Comparison of ENCODE assay signal across 8 cellular contexts in genomic region chr2:118046628-118047210, GRCh38.
DNase-seq lines count a peak whose midpoint lies in the region; ATAC-seq lines count a peak whose summit lies in the region.

No MANE protein-coding gene starts in this region.

- no peaks in the 10 kb centered on the region for H3K9me3 Mint-ChIP-seq in memory B cell
- no peaks in the 10 kb centered on the region for H3K9me3 Mint-ChIP-seq in activated naive CD4-positive, alpha-beta T cell treated with anti-CD3 and anti-CD28 coated beads, Interleukin-2, amount 10 ng/mL, durations not matched to agents 7 days and 5 days

- CTCF ChIA-PET in activated naive CD4-positive, alpha-beta T cell treated with anti-CD3 and anti-CD28 coated beads, Interleukin-2, amount 10 ng/mL, durations not matched to agents 7 days and 5 days (lab: Charles Lee): interaction anchor here (0.8 to 2.5 kb wide), 30 partner anchors 8 to 834 kb away, joined by 3 to 14 read pairs (median 4); no protein-coding TSS in a partner anchor

- peaks cover 9% of the 10 kb centered on the region for H3K27me3 Mint-ChIP-seq in memory B cell
- peaks cover 34% of the 10 kb centered on the region for H3K27me3 Mint-ChIP-seq in activated naive CD4-positive, alpha-beta T cell treated with anti-CD3 and anti-CD28 coated beads, Interleukin-2, amount 10 ng/mL, durations not matched to agents 7 days and 5 days

- DNase-seq in AG20443 (ENCODE audit: low spot score): peak; percentile 43
- DNase-seq in GM19240 (ENCODE audit: insufficient read length, low spot score): peak; percentile 14
- peak; percentile 21 for DNase-seq in NCI-H345 treated with DMSO at 0.1 percent for 48 hours (lab: John Stamatoyannopoulos, UW; ENCODE audit: unreplicated experiment)
- DNase-seq in central memory CD4-positive, alpha-beta T cell: peak; percentile 19
- DNase-seq in memory B cell (ENCODE audit: low spot score in 2 of 2): peak in 1 of 2 donors; percentile 32
- DNase-seq in activated naive CD4-positive, alpha-beta T cell treated with anti-CD3 and anti-CD28 coated beads, Interleukin-2, amount 10 ng/mL, durations not matched to agents 7 days and 5 days: no peak
- no peak for DNase-seq in stimulated activated CD4-positive, alpha-beta T cell treated with anti-CD3 and anti-CD28 coated beads, Interleukin-2, amount 100 ng/mL, for 24 hours

- H3K4me1 Mint-ChIP-seq in memory B cell: peaks cover 10% of the 10 kb centered on the region
- no peaks in the 10 kb centered on the region for H3K4me1 Mint-ChIP-seq in activated naive CD4-positive, alpha-beta T cell treated with anti-CD3 and anti-CD28 coated beads, Interleukin-2, amount 10 ng/mL, durations not matched to agents 7 days and 5 days

- no peak overlapping the region for H3K4me3 Mint-ChIP-seq in memory B cell
- no peak overlapping the region for H3K4me3 Mint-ChIP-seq in activated naive CD4-positive, alpha-beta T cell treated with anti-CD3 and anti-CD28 coated beads, Interleukin-2, amount 10 ng/mL, durations not matched to agents 7 days and 5 days

- no peak overlapping the region for H3K27ac Mint-ChIP-seq in memory B cell
- H3K27ac Mint-ChIP-seq in activated naive CD4-positive, alpha-beta T cell treated with anti-CD3 and anti-CD28 coated beads, Interleukin-2, amount 10 ng/mL, durations not matched to agents 7 days and 5 days: no peak overlapping the region

- no peaks in the 10 kb centered on the region for H3K36me3 Mint-ChIP-seq in memory B cell
- H3K36me3 Mint-ChIP-seq in activated naive CD4-positive, alpha-beta T cell treated with anti-CD3 and anti-CD28 coated beads, Interleukin-2, amount 10 ng/mL, durations not matched to agents 7 days and 5 days: no peaks in the 10 kb centered on the region

- ATAC-seq in memory B cell (ENCODE audit: low read depth) (peak; percentile 42), HG02973 (IDR thresholded peaks at IDR 0.05; ENCODE audit: unreplicated experiment) (no peak)

Comparison
In these comparisons a context has a peak if more than half of its experiments do, and no peak if none do; other contexts are left out.
1. DNase-seq: peak in AG20443 (single experiment), GM19240 (single experiment), NCI-H345 treated with DMSO at 0.1 percent for 48 hours (single experiment) and central memory CD4-positive, alpha-beta T cell (single experiment); none in activated naive CD4-positive, alpha-beta T cell treated with anti-CD3 and anti-CD28 coated beads, Interleukin-2, amount 10 ng/mL, durations not matched to agents 7 days and 5 days (single experiment) and stimulated activated CD4-positive, alpha-beta T cell treated with anti-CD3 and anti-CD28 coated beads, Interleukin-2, amount 100 ng/mL, for 24 hours (0 of 2).